ENCODE assay signal across 8 cellular contexts in the genomic region with DNA sequence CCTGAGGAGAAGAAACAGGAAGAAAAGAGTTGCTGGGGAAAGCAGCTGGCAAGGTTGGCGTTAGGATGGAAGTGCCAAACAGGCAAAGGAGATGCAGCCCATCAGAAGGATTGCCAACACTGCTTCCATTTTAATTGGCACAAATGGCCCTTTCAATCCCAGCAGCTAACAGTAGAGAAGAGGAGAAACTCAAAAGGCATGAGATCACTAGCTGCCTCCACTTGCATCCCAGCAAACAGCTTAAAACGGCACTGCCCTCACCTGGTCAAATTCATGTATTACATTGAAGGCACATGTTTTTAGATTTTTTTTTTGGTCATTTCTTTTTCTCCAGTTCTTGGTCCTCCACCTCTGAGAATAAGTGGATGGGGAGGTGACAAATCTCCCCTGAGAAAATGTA. TPM values are rescaled to one million over a fixed set of nuclear protein-coding genes. Genes with fewer than 3 reads are reported as not detected.
DNase-seq lines count a peak whose midpoint lies in the region; ATAC-seq, FAIRE-seq and TF ChIP-seq lines count a peak whose summit lies in the region.

No MANE protein-coding gene starts in this region.

- peak; percentile 53 to 72 (median 60) for TF ChIP-seq CTCF in K562 (IDR thresholded peaks at IDR 0.05 in 2 of 3, conservative IDR thresholded peaks at IDR 0.05 in 1 of 3; ENCODE audit: insufficient read depth in 2 of 3, low read depth in 1 of 3, low read length in 3 of 3)

- DNase-seq in GDM1 (lab: John Stamatoyannopoulos, UW) (peak; percentile 25), Kasumi-1 (lab: John Stamatoyannopoulos, UW) (peak; percentile 52 to 64), SK-MEL-5 (ENCODE audit: low read depth, low spot score) (peak; percentile 67), K562 (ENCODE audit: extremely low read depth in 1 of 4, low spot score in 3 of 4) (peak; percentile 38 to 65 (median 42)), immature natural killer cell (peak; percentile 47 to 59 (median 59))
- DNase-seq in stimulated activated CD4-positive, alpha-beta T cell treated with anti-CD3 and anti-CD28 coated beads, Interleukin-2, amount 100 ng/mL, for 4 hours (ENCODE audit: low read depth) = peak; percentile 42

- no peaks in the 10 kb centered on the region; the same call in 1 of the 2 replicates for H3K9me3 ChIP-seq in K562 (replicated peaks; ENCODE audit: control insufficient read depth, insufficient read depth, low read depth, low read length)

- H4K20me1 ChIP-seq in K562 (replicated peaks; ENCODE audit: control insufficient read depth, insufficient read depth, low read length) = no peaks in the 10 kb centered on the region

- no peaks in the 10 kb centered on the region for H3K79me2 ChIP-seq in K562 (ENCODE audit: control insufficient read depth, insufficient read depth, low read length)

- no peaks in the 10 kb centered on the region for H3K9me3 Mint-ChIP-seq in immature natural killer cell

- no peaks in the 10 kb centered on the region for H3K27me3 ChIP-seq in K562 (ENCODE audit: control insufficient read depth in 2 of 2, insufficient read depth in 2 of 2, low read length in 2 of 2)

- POLR2A ChIA-PET in K562 (lab: Yijun Ruan, JAX) = interaction anchor here (0.6 kb wide), 1 partner anchor 635 kb away, joined by 3 read pairs; no protein-coding TSS in a partner anchor

- no peaks in the 10 kb centered on the region for H3K36me3 Mint-ChIP-seq in immature natural killer cell

- no peak overlapping the region for H3K9ac ChIP-seq in K562 (ENCODE audit: insufficient read depth in 1 of 2, low read depth in 2 of 2, low read length in 2 of 2)

- in situ Hi-C loops in SK-MEL-5 (cut with HindIII; ENCODE audit: low pct_unique_long_range_greater_than_20kb, low sequenced_read_pairs) = no loop called here
- in situ Hi-C loops in K562 (cut with MboI) = loop anchor here (25.0 kb wide), 1 partner anchor 210 kb away; no protein-coding TSS in a partner anchor

- H2AFZ ChIP-seq in K562 (ENCODE audit: low read depth, low read length) = no peak overlapping the region

- H3K4me1 ChIP-seq in K562 (replicated peaks in 1 of 2; ENCODE audit: control insufficient read depth in 2 of 2, insufficient read depth in 2 of 2, low read length in 2 of 2) = no peaks in the 10 kb centered on the region; a peak in 2 of 5 replicates

- H3K36me3 ChIP-seq in K562 (ENCODE audit: control insufficient read depth, insufficient read depth, low read length) = no peaks in the 10 kb centered on the region

- BruUV-seq in K562 (replicated peaks; lab: Mats Ljungman, UMichigan) = no TSS peak

- TF ChIP-seq EP300 in K562 (IDR thresholded peaks at IDR 0.05; ENCODE audit: low read length) = no peak

- TF ChIP-seq POLR2A in K562 (conservative IDR thresholded peaks at IDR 0.05) = no peak

- H3K4me3 ChIP-seq in K562 = no peak overlapping the region

- H3K27ac Mint-ChIP-seq in immature natural killer cell = peak overlapping the region in 1 of 6 donors; percentile 25

- TF ChIP-seq RAD21 in K562 (CRISPR knock-in tag; conservative IDR thresholded peaks at IDR 0.05 in 1 of 2, IDR thresholded peaks at IDR 0.05 in 1 of 2) = peak; percentile 25 to 64

- WGBS in K562 (ENCODE audit: insufficient coverage, low coverage, missing lambda C conversion rate) = 14% methylated on average over 2 of the region's 2 CpGs

- no peak overlapping the region for H3K4me2 ChIP-seq in K562 (ENCODE audit: insufficient read depth, low read length)

- no peaks in the 10 kb centered on the region for H3K9me1 ChIP-seq in K562 (ENCODE audit: control insufficient read depth, insufficient read depth, low read length)

- peaks cover 0 to 16% (median 6%) of the 10 kb centered on the region in 3 donors for H3K27me3 Mint-ChIP-seq in immature natural killer cell (ENCODE audit: low read depth in 3 of 3)

- H3K4me3 Mint-ChIP-seq in immature natural killer cell = no peak overlapping the region

- intact Hi-C loops in K562 (cut with micrococcal nuclease) = loop anchor here (5.0 kb wide), 3 partner anchors 80 to 470 kb away; no protein-coding TSS in a partner anchor

- peaks cover 0 to 3% of the 10 kb centered on the region in 2 donors for H3K4me1 Mint-ChIP-seq in immature natural killer cell

- FAIRE-seq in K562 (lab: Jason Lieb, UNC) = peak; percentile 90

- peak; percentile 85 for ATAC-seq in K562
- ATAC-seq in HG02973 (IDR thresholded peaks at IDR 0.05; ENCODE audit: unreplicated experiment) = no peak
- ATAC-seq in HG03460 (IDR thresholded peaks at IDR 0.05; ENCODE audit: unreplicated experiment) = no peak

- CTCF ChIA-PET in K562 (lab: Yijun Ruan, JAX; ENCODE audit: low intra/inter-chr PET ratio) = interaction anchor here (0.6 to 1.0 kb wide), 3 partner anchors 496 to 883 kb away, joined by 3 read pairs; no protein-coding TSS in a partner anchor

- no peak overlapping the region for H3K27ac ChIP-seq in K562 (ENCODE audit: extremely low read depth, low read depth, low read length)

TF ChIP-seq in K562, 482 proteins besides CTCF, POLR2A, EP300 and RAD21 (continues in another document):
- TF ChIP-seq RNF219 (CRISPR knock-in tag; IDR thresholded peaks at IDR 0.05) (no peak), SMC3 (conservative IDR thresholded peaks at IDR 0.05; ENCODE audit: insufficient read depth, low read depth, low read length) (peak; percentile 49; the same call in 1 of the 2 replicates), ZNF764 (CRISPR knock-in tag; IDR thresholded peaks at IDR 0.05; ENCODE audit: low read depth) (no peak), ATF7 (IDR thresholded peaks at IDR 0.05) (peak; percentile 24; the same call in 1 of the 2 replicates), CBX2 (IDR thresholded peaks at IDR 0.05; ENCODE audit: insufficient read depth, low read length, poor library complexity, severe bottlenecking) (no peak)
- TF ChIP-seq, protein P1, sequence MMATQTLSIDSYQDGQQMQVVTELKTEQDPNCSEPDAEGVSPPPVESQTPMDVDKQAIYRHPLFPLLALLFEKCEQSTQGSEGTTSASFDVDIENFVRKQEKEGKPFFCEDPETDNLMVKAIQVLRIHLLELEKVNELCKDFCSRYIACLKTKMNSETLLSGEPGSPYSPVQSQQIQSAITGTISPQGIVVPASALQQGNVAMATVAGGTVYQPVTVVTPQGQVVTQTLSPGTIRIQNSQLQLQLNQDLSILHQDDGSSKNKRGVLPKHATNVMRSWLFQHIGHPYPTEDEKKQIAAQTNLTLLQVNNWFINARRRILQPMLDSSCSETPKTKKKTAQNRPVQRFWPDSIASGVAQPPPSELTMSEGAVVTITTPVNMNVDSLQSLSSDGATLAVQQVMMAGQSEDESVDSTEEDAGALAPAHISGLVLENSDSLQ (IDR thresholded peaks at IDR 0.05) = no peak

RNA-seq across cellular contexts. Expression of gene CXCR3, which starts 34.1 kb away (rescaled TPM):
- not detected in 2 replicates for total RNA-seq in SK-MEL-5 (2014; rRNA removed; shearing (Covaris generic))
- polyA plus RNA-seq in SK-MEL-5 (2015; cell fraction: cytosol; rRNA removed) = not detected in 2 replicates
- polyA plus RNA-seq in SK-MEL-5 (2015; cell fraction: nucleus; rRNA removed) = not detected in 2 replicates
- not detected in 2 replicates for total RNA-seq in K562 (2011; cell fraction: chromatin; rRNA removed; ENCODE audit: low replicate concordance)
- not detected in 2 replicates for total RNA-seq in K562 (2011; cell fraction: nucleolus; rRNA removed)
- not detected in 2 replicates for total RNA-seq in K562 (2011; cell fraction: nucleoplasm; rRNA removed)
- total RNA-seq in K562 (2014; rRNA removed) (not detected in 2 replicates), K562 (2014; rRNA removed; fragmentation: Illumina TruSeq; extraction: Trizol) (not detected in 2 replicates), K562 (2015; rRNA removed; fragmentation: Illumina TruSeq; extraction: Trizol) (not detected in 2 replicates), K562 (2021) (not detected in 2 replicates)
- polyA plus RNA-seq in K562 (2011; rRNA removed) (not detected in 2 replicates), K562 (2014; fragmentation: Illumina TruSeq; extraction: Trizol) (not detected in 2 replicates), K562 (2014; fragmentation: Nextera tagmentation; extraction: Ambion mirVana) (not detected), K562 (2014; rRNA removed) (not detected in 2 replicates), immature natural killer cell (100 to 1,000 TPM in 1 of 3 donors, 10 to 100 TPM in 2; 31.1 to 108 (median 34.3) TPM)
- not detected in 2 replicates for polyA plus RNA-seq in K562 (2011; cell fraction: cytosol; rRNA removed)
- not detected in 2 replicates for polyA plus RNA-seq in K562 (2011; cell fraction: nucleus; rRNA removed)
- polyA plus RNA-seq in K562 (2012) = not detected in 2 replicates
- not detected in 2 replicates for polyA minus RNA-seq in K562 (2011; rRNA and poly(A)+ RNA removed)
- not detected in 2 replicates for polyA minus RNA-seq in K562 (2011; cell fraction: cytosol; rRNA and poly(A)+ RNA removed)
- polyA minus RNA-seq in K562 (2011; cell fraction: nucleus; rRNA and poly(A)+ RNA removed) = not detected in 2 replicates
